8 cellular contexts compared by ENCODE assay signal in genomic region chr17:7883781-7884386, GRCh38. TPM values are rescaled to one million over a fixed set of nuclear protein-coding genes. Genes with fewer than 3 reads are reported as not detected.
DNase-seq lines count a peak whose midpoint lies in the region; ATAC-seq and TF ChIP-seq lines count a peak whose summit lies in the region.

No MANE protein-coding gene starts in this region.

- H3K27me3 ChIP-seq in body of pancreas (no peaks in the 10 kb centered on the region), muscle layer of colon (ENCODE audit: control insufficient read depth in 1 of 2, insufficient read depth in 2 of 2, low read length in 2 of 2) (no peaks in the 10 kb centered on the region), aorta (ENCODE audit: control insufficient read depth in 1 of 2, insufficient read depth in 2 of 2, low read length in 1 of 2) (no peaks in the 10 kb centered on the region)

- H3K9me3 ChIP-seq in body of pancreas = no peaks in the 10 kb centered on the region
- H3K9me3 ChIP-seq in muscle layer of colon (ENCODE audit: low read length) = no peaks in the 10 kb centered on the region
- no peaks in the 10 kb centered on the region for H3K9me3 ChIP-seq in aorta (ENCODE audit: control insufficient read depth, low read length)

- DNase-seq in SIG-M5 treated with dmso at 0.1 percent for 504 hours (lab: John Stamatoyannopoulos, UW; ENCODE audit: unreplicated experiment) (peak; percentile 8), SIG-M5 (lab: John Stamatoyannopoulos, UW) (no peak), RPMI7951 (ENCODE audit: low read depth) (peak; percentile 8), body of pancreas (no peak), aorta (no peak)

- intact Hi-C loops in body of pancreas (cut with DNase I) (no loop called here), aorta (cut with DNase I) (no loop called here)

- H3K4me1 ChIP-seq in body of pancreas (peaks cover 45% of the 10 kb centered on the region), muscle layer of colon (ENCODE audit: insufficient read depth, low read length) (peaks cover 33% of the 10 kb centered on the region), aorta (ENCODE audit: control insufficient read depth in 1 of 2, insufficient read depth in 2 of 2, low read length in 2 of 2) (peaks cover 0 to 3% of the 10 kb centered on the region in 2 donors)

- H3K36me3 ChIP-seq in body of pancreas (replicated peaks in 1 of 2; ENCODE audit: insufficient read depth in 1 of 2, low read depth in 2 of 2) (peaks cover 0 to 3% of the 10 kb centered on the region in 2 donors), muscle layer of colon (ENCODE audit: insufficient read depth, low read length) (no peaks in the 10 kb centered on the region), aorta (ENCODE audit: control insufficient read depth in 1 of 2, insufficient read depth in 2 of 2, low read length in 1 of 2) (peaks cover 0 to 4% of the 10 kb centered on the region in 2 donors)

- H3K27ac ChIP-seq in body of pancreas (peak overlapping the region in 3 of 4 donors; percentile 36 to 98 (median 90)), muscle layer of colon (ENCODE audit: low read depth, low read length) (peak overlapping the region; percentile 16), aorta (ENCODE audit: low read depth in 1 of 2, low read length in 2 of 2) (no peak overlapping the region)

- no peak for TF ChIP-seq CTCF in body of pancreas (IDR thresholded peaks at IDR 0.05)

- 1 to 7% methylated on average over 3 of the region's 3 CpGs for WGBS in body of pancreas, 2 donors
- WGBS in aorta, 2 donors = 1 to 3% methylated on average over 3 of the region's 3 CpGs

- ATAC-seq in body of pancreas (no peak), GM18498 (IDR thresholded peaks at IDR 0.05; ENCODE audit: unreplicated experiment) (no peak), aorta (ENCODE audit: low FRiP score) (no peak)
- ATAC-seq in activated CD4-positive, CD25-positive, alpha-beta regulatory T cell treated with anti-CD3 and anti-CD28 coated beads, Interleukin-2, amount 50 U/mL, for 24 hours = no peak

- no peak overlapping the region for H3K9ac ChIP-seq in muscle layer of colon (ENCODE audit: low read length)

- H3K4me3 ChIP-seq in body of pancreas (no peak overlapping the region), muscle layer of colon (ENCODE audit: low read depth in 1 of 2, low read length in 2 of 2) (no peak overlapping the region), aorta (ENCODE audit: low read length in 2 of 2) (peak overlapping the region in 1 of 2 donors; percentile 91)

- no peak for TF ChIP-seq POLR2A in body of pancreas (IDR thresholded peaks at IDR 0.05)

RNA-seq across cellular contexts. Expression of gene CHD3, which starts 4.7 kb away (rescaled TPM):
- total RNA-seq in RPMI7951 (2014; rRNA removed; shearing (Covaris generic)) = 20.3 and 30.8 TPM in 2 replicates
- total RNA-seq in body of pancreas (10 to 100 TPM; 53.7 to 69.9 TPM), aorta (100 to 1,000 TPM in 1 of 2 donors, 10 to 100 TPM in 1; 73.1 to 125 TPM)
- polyA plus RNA-seq in aorta = 100 to 1,000 TPM in 1 of 2 donors, 10 to 100 TPM in 1; 88.8 to 119 TPM

RNA-seq across cellular contexts. Expression of gene CYB5D1, which starts 26.1 kb away (rescaled TPM):
- total RNA-seq in RPMI7951 (2014; rRNA removed; shearing (Covaris generic)) = 5.7 and 6.1 TPM in 2 replicates
- 10 to 100 TPM in 1 of 2 donors, 1 to 10 TPM in 1; 5.7 to 16.5 TPM for total RNA-seq in body of pancreas
- 10 to 100 TPM; 10.5 to 12.5 TPM for total RNA-seq in aorta
- 1 to 10 TPM; 6.1 to 8.2 TPM for polyA plus RNA-seq in aorta

RNA-seq across cellular contexts. Expression of gene NAA38, which starts 26.5 kb away (rescaled TPM):
- total RNA-seq in RPMI7951 (2014; rRNA removed; shearing (Covaris generic)) = 94.4 and 110 TPM in 2 replicates
- total RNA-seq in body of pancreas (10 to 100 TPM; 25.7 to 50.1 TPM), aorta (10 to 100 TPM; 44.1 to 47.4 TPM)
- polyA plus RNA-seq in aorta = 100 to 1,000 TPM; 111 to 143 TPM

RNA-seq across cellular contexts. Expression of gene TMEM88, which starts 29.0 kb away (rescaled TPM):
- total RNA-seq in RPMI7951 (2014; rRNA removed; shearing (Covaris generic)) = not detected in 2 replicates
- total RNA-seq in body of pancreas (10 to 100 TPM in 1 of 2 donors, 1 to 10 TPM in 1; 6.0 to 16.2 TPM), aorta (10 to 100 TPM; 16.0 to 28.6 TPM)
- polyA plus RNA-seq in aorta = 1 to 10 TPM in 1 of 2 donors, not detected in 1; 4.5 TPM

RNA-seq across cellular contexts. Expression of gene RNF227, which starts 32.2 kb away (rescaled TPM):
- total RNA-seq in RPMI7951 (2014; rRNA removed; shearing (Covaris generic)) = 2.3 and 7.8 TPM in 2 replicates
- 1 to 10 TPM; 2.9 to 3.0 TPM for total RNA-seq in body of pancreas
- 1 to 10 TPM; 1.9 to 3.0 TPM for total RNA-seq in aorta
- 1 to 10 TPM in 1 of 2 donors, under 1 TPM in 1; 0.50 to 1.9 TPM for polyA plus RNA-seq in aorta

Comparison
In these comparisons a context has a peak if more than half of its experiments do, and no peak if none do; other contexts are left out.
1. DNase-seq: peak in SIG-M5 treated with dmso at 0.1 percent for 504 hours (single experiment) and RPMI7951 (single experiment); none in SIG-M5 (single experiment), body of pancreas (0 of 4) and aorta (0 of 2).
2. H3K27ac ChIP-seq: peak in body of pancreas (3 of 4) and muscle layer of colon (single experiment); none in aorta (0 of 2).